Comparison of ENCODE assay signal across 8 cellular contexts in the genomic region with DNA sequence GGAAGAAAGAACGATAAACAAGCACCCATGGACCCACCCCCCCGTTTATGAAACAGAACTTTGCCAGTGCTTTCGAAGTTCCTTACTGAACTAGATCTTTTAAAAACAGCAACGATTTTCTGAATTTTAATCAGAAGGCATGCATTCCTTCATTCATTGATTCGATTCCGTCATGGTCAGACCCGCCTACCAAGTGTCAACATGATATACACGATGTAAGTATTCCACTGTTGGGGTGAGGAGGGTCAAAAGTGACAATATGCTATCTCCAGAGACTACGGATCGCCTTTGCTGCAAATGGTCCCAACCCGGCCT. TPM values are rescaled to one million over a fixed set of nuclear protein-coding genes. Genes with fewer than 3 reads are reported as not detected.
DNase-seq lines count a peak whose midpoint lies in the region; ATAC-seq, FAIRE-seq and TF ChIP-seq lines count a peak whose summit lies in the region.

No MANE protein-coding gene starts in this region.

- peaks cover 18% of the 10 kb centered on the region for H3K4me1 ChIP-seq in body of pancreas
- H3K4me1 ChIP-seq in lung (ENCODE audit: control insufficient read depth in 2 of 2, insufficient read depth in 2 of 2, low read length in 2 of 2), result peaks cover 1 to 5% of the 10 kb centered on the region in 2 donors

- peak in 1 of 7 experiments; percentile 6 for TF ChIP-seq CTCF in body of pancreas (IDR thresholded peaks at IDR 0.05)
- no peak for TF ChIP-seq CTCF in lung (IDR thresholded peaks at IDR 0.05; ENCODE audit: control extremely low read depth, extremely low read depth)
- TF ChIP-seq CTCF in type B pancreatic cell (conservative IDR thresholded peaks at IDR 0.05), result no peak

- H3K4me3 Mint-ChIP-seq in activated naive CD4-positive, alpha-beta T cell treated with anti-CD3 and anti-CD28 coated beads, Interleukin-2, amount 10 ng/mL, durations not matched to agents 7 days and 5 days, result peak overlapping the region; percentile 73
- H3K4me3 Mint-ChIP-seq in type B pancreatic cell, result peak overlapping the region; percentile 92

- no peak for TF ChIP-seq POLR2A in body of pancreas (IDR thresholded peaks at IDR 0.05)

- H3K9me3 Mint-ChIP-seq in activated naive CD4-positive, alpha-beta T cell treated with anti-CD3 and anti-CD28 coated beads, Interleukin-2, amount 10 ng/mL, durations not matched to agents 7 days and 5 days, result no peaks in the 10 kb centered on the region
- H3K9me3 Mint-ChIP-seq in type B pancreatic cell, result no peaks in the 10 kb centered on the region

- CTCF ChIA-PET in activated naive CD4-positive, alpha-beta T cell treated with anti-CD3 and anti-CD28 coated beads, Interleukin-2, amount 10 ng/mL, durations not matched to agents 7 days and 5 days (lab: Charles Lee), result no interaction called here

- H3K36me3 ChIP-seq in body of pancreas (replicated peaks in 1 of 2; ENCODE audit: insufficient read depth in 1 of 2, low read depth in 2 of 2), result no peaks in the 10 kb centered on the region
- H3K36me3 ChIP-seq in lung (ENCODE audit: control insufficient read depth in 2 of 2, insufficient read depth in 2 of 2, low read length in 2 of 2), result no peaks in the 10 kb centered on the region

- H3K27me3 ChIP-seq in body of pancreas, result no peaks in the 10 kb centered on the region
- no peaks in the 10 kb centered on the region for H3K27me3 ChIP-seq in lung (ENCODE audit: control insufficient read depth, insufficient read depth)

- peaks cover 50% of the 10 kb centered on the region for H3K27me3 Mint-ChIP-seq in activated naive CD4-positive, alpha-beta T cell treated with anti-CD3 and anti-CD28 coated beads, Interleukin-2, amount 10 ng/mL, durations not matched to agents 7 days and 5 days
- no peaks in the 10 kb centered on the region for H3K27me3 Mint-ChIP-seq in type B pancreatic cell

- DNase-seq in activated naive CD4-positive, alpha-beta T cell treated with anti-CD3 and anti-CD28 coated beads, Interleukin-2, amount 10 ng/mL, durations not matched to agents 7 days and 5 days, result no peak
- DNase-seq in activated naive CD4-positive, alpha-beta T cell treated with Interleukin-2 at 50 U/mL for 16 hours, result no peak
- DNase-seq in body of pancreas (no peak), lung (ENCODE audit: low spot score) (no peak), type B pancreatic cell (ENCODE audit: extremely low spot score, unreplicated experiment) (no peak), NCI-H510A (lab: John Stamatoyannopoulos, UW) (no peak), frontal cortex (ENCODE audit: low spot score in 2 of 2) (no peak)

- ATAC-seq in body of pancreas, result no peak
- no peak for ATAC-seq in lung (ENCODE audit: insufficient read depth, low FRiP score)
- no peak for ATAC-seq in GM18502 (IDR thresholded peaks at IDR 0.05; ENCODE audit: poor library complexity, unreplicated experiment)

- FAIRE-seq in frontal cortex (lab: Jason Lieb, UNC), result no peak

- no peak overlapping the region for H3K27ac Mint-ChIP-seq in activated naive CD4-positive, alpha-beta T cell treated with anti-CD3 and anti-CD28 coated beads, Interleukin-2, amount 10 ng/mL, durations not matched to agents 7 days and 5 days
- H3K27ac Mint-ChIP-seq in type B pancreatic cell, result peak overlapping the region; percentile 76

- peaks cover 10% of the 10 kb centered on the region for H3K4me1 Mint-ChIP-seq in activated naive CD4-positive, alpha-beta T cell treated with anti-CD3 and anti-CD28 coated beads, Interleukin-2, amount 10 ng/mL, durations not matched to agents 7 days and 5 days
- peaks cover 32% of the 10 kb centered on the region for H3K4me1 Mint-ChIP-seq in type B pancreatic cell (ENCODE audit: unreplicated experiment)

- WGBS in body of pancreas, 2 donors, result 3% methylated on average over 10 to 11 of the region's 11 CpGs
- WGBS in lung, 2 donors, result 6 to 7% methylated on average over 11 of the region's 11 CpGs

- H3K9me3 ChIP-seq in body of pancreas (no peaks in the 10 kb centered on the region), lung (ENCODE audit: control insufficient read depth in 2 of 2, insufficient read depth in 1 of 2, low read length in 1 of 2) (no peaks in the 10 kb centered on the region)

- peak overlapping the region; percentile 72 to 81 (median 76) for H3K27ac ChIP-seq in body of pancreas
- H3K27ac ChIP-seq in lung (ENCODE audit: low read depth in 1 of 2, low read length in 1 of 2), result peak overlapping the region; percentile 26 to 56

- intact Hi-C loops in body of pancreas (cut with DNase I), result loop anchor here (10.0 kb wide), 1 partner anchor 140 kb away; no protein-coding TSS in a partner anchor

- no peaks in the 10 kb centered on the region for H3K36me3 Mint-ChIP-seq in activated naive CD4-positive, alpha-beta T cell treated with anti-CD3 and anti-CD28 coated beads, Interleukin-2, amount 10 ng/mL, durations not matched to agents 7 days and 5 days
- H3K36me3 Mint-ChIP-seq in type B pancreatic cell, result no peaks in the 10 kb centered on the region

- H3K4me3 ChIP-seq in body of pancreas (peak overlapping the region; percentile 79 to 84), lung (peak overlapping the region; percentile 91)

RNA-seq across cellular contexts. Expression of a gene that starts 0.3 kb away (rescaled TPM):
- total RNA-seq in body of pancreas (10 to 100 TPM; 13.5 to 44.4 TPM), lung (10 to 100 TPM; 45.6 to 81.4 TPM), type B pancreatic cell (ENCODE audit: low replicate concordance) (42.2 and 62.1 TPM in 2 replicates), frontal cortex (93.8 TPM)
- 10 to 100 TPM; 18.8 to 31.2 TPM for polyA plus RNA-seq in lung
